23 cellular contexts compared by ENCODE assay signal in the genomic region with DNA sequence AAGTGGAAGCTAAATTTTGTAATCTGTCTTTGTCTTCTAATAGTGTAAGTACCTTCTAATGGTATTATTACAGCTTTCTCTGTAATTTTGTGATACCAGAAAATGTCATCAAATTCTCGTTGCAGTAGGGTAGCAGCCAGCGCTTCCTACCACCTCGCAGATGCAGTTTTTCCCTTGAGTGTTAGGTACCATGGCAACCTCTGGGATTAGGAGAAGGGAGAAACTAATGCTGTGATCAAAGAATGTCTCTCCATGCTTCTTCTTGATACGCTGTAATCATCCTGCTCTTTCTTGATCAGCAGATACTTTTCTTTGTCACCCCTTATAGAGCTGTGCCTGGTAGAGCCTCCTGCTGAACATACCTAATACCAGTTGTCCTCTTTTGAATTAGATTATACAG.
"Had no signal": no experiment of that assay in that cellular context is flagged by ENCODE, and none has a peak within 500 bp of the region (broad histone marks: within the 10 kb centered on the region; RNA-seq: fewer than 3 reads in every experiment).

No MANE protein-coding gene starts in this region.

- H3K4me3 ChIP-seq: cardiac muscle cell, esophagus muscularis mucosa, gastrocnemius medialis, mucosa of descending colon, right atrium auricular region, tibial artery had no signal

- H3K4me1 ChIP-seq: esophagus muscularis mucosa, right atrium auricular region, tibial artery had no signal

- H3K9me3 ChIP-seq: tibial artery had no signal

- ATAC-seq: activated T-cell treated with anti-CD3 and anti-CD28 coated beads, Interleukin-2, amount 50 U/mL, for 72 hours; effector memory CD8-positive, alpha-beta T cell; left cardiac atrium; mucosa of descending colon had no signal

- H3K4me1 Mint-ChIP-seq: activated CD4-positive, alpha-beta memory T cell treated with anti-CD3 and anti-CD28 coated beads, Interleukin-2, amount 10 ng/mL, durations not matched to agents 7 days and 5 days; activated naive CD8-positive, alpha-beta T cell treated with anti-CD3 and anti-CD28 coated beads, Interleukin-2, amount 10 ng/mL, durations not matched to agents 7 days and 5 days; naive B cell had no signal

- H3K27ac Mint-ChIP-seq: activated CD4-positive, alpha-beta memory T cell treated with anti-CD3 and anti-CD28 coated beads, Interleukin-2, amount 10 ng/mL, durations not matched to agents 7 days and 5 days; activated naive CD4-positive, alpha-beta T cell treated with anti-CD3 and anti-CD28 coated beads for 36 hours; activated naive CD8-positive, alpha-beta T cell treated with anti-CD3 and anti-CD28 coated beads, Interleukin-2, amount 10 ng/mL, durations not matched to agents 7 days and 5 days; activated T-cell treated with anti-CD3 and anti-CD28 coated beads, Interleukin-2, amount 50 U/mL, for 72 hours; effector memory CD8-positive, alpha-beta T cell; naive B cell; progenitor cell of endocrine pancreas; stimulated activated naive CD8-positive, alpha-beta T cell treated with anti-CD3 and anti-CD28 coated beads, Interleukin-15, Interleukin-2, amounts not matched to agents 100 ng/mL and 50 ng/mL, for 24 hours; T-helper 1 cell treated with Interleukin-12 subunit alpha and Interleukin-12 subunit beta and Interleukin-4 antibody, amounts not matched to agents 30 μg/mL and 1 μg/mL, for 36 hours had no signal

- H3K27me3 ChIP-seq: cardiac muscle cell, esophagus muscularis mucosa, gastrocnemius medialis, right atrium auricular region, tibial artery had no signal

- H3K27me3 Mint-ChIP-seq: activated CD4-positive, alpha-beta memory T cell treated with anti-CD3 and anti-CD28 coated beads, Interleukin-2, amount 10 ng/mL, durations not matched to agents 7 days and 5 days; activated naive CD8-positive, alpha-beta T cell treated with anti-CD3 and anti-CD28 coated beads, Interleukin-2, amount 10 ng/mL, durations not matched to agents 7 days and 5 days; effector memory CD8-positive, alpha-beta T cell; naive B cell; progenitor cell of endocrine pancreas; stimulated activated naive CD8-positive, alpha-beta T cell treated with anti-CD3 and anti-CD28 coated beads, Interleukin-15, Interleukin-2, amounts not matched to agents 100 ng/mL and 50 ng/mL, for 24 hours had no signal

- H3K4me3 Mint-ChIP-seq: activated CD4-positive, alpha-beta memory T cell treated with anti-CD3 and anti-CD28 coated beads, Interleukin-2, amount 10 ng/mL, durations not matched to agents 7 days and 5 days; activated naive CD4-positive, alpha-beta T cell treated with anti-CD3 and anti-CD28 coated beads for 36 hours; activated naive CD8-positive, alpha-beta T cell treated with anti-CD3 and anti-CD28 coated beads, Interleukin-2, amount 10 ng/mL, durations not matched to agents 7 days and 5 days; activated T-cell treated with anti-CD3 and anti-CD28 coated beads, Interleukin-2, amount 50 U/mL, for 72 hours; effector memory CD8-positive, alpha-beta T cell; naive B cell; stimulated activated naive CD8-positive, alpha-beta T cell treated with anti-CD3 and anti-CD28 coated beads, Interleukin-15, Interleukin-2, amounts not matched to agents 100 ng/mL and 50 ng/mL, for 24 hours; T-helper 1 cell treated with Interleukin-12 subunit alpha and Interleukin-12 subunit beta and Interleukin-4 antibody, amounts not matched to agents 30 μg/mL and 1 μg/mL, for 36 hours had no signal

- H3K27ac ChIP-seq: cardiac muscle cell, esophagus muscularis mucosa, right atrium auricular region, tibial artery had no signal

- DNase-seq: activated CD4-positive, alpha-beta memory T cell treated with anti-CD3 and anti-CD28 coated beads, Interleukin-2, amount 10 ng/mL, durations not matched to agents 7 days and 5 days; activated CD4-positive, alpha-beta T cell treated with anti-CD3 and anti-CD28 coated beads for 48 hours; activated CD4-positive, CD25-positive, alpha-beta regulatory T cell; activated effector memory CD4-positive, alpha-beta T cell treated with Interleukin-2 at 50 U/mL for 16 hours; activated naive CD4-positive, alpha-beta T cell treated with anti-CD3 and anti-CD28 coated beads for 36 hours; activated naive CD8-positive, alpha-beta T cell treated with anti-CD3 and anti-CD28 coated beads, Interleukin-2, amount 10 ng/mL, durations not matched to agents 7 days and 5 days; activated T-cell treated with anti-CD3 and anti-CD28 coated beads, Interleukin-2, amount 50 U/mL, for 72 hours; amniotic stem cell; dermis blood vessel endothelial cell; effector memory CD8-positive, alpha-beta T cell; left cardiac atrium; mucosa of descending colon; naive B cell; stimulated activated CD4-positive, alpha-beta T cell treated with anti-CD3 and anti-CD28 coated beads, Interleukin-1b, Interleukin-23, amount 100 ng/mL, for 48 hours; T1000; tibial artery had no signal
